ENCODE assay signal across 7 cellular contexts in the genomic region with DNA sequence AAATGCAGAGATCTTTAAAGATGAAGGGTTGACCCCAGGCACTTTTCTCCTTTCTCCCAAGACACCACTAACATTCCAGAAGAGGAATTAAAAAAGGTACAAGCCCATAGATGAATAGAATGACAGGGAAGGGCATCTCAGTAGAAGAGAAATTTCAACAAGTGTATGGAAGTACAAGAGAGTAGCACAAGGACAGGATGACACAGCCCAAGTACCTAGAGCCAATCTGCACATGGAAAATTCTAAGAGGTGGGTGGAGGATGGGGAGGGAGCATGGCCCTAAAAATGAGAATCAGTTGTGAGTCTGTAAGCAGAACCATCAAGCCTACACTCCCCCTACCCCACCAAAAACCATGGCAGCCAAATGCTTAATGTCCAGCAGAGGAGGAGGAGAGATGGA. TPM values are rescaled to one million over a fixed set of nuclear protein-coding genes. Genes with fewer than 3 reads are reported as not detected.
"Had no signal": no experiment of that assay in that cellular context is flagged by ENCODE, and none has a peak within 500 bp of the region (broad histone marks: within the 10 kb centered on the region; RNA-seq: fewer than 3 reads in every experiment).

No MANE protein-coding gene starts in this region.

- H3K27ac ChIP-seq: HL-60 had no signal

- DNase-seq: IMR-90 had no signal

- H3K4me3 ChIP-seq: K562 had no signal

- ATAC-seq: HepG2, K562 had no signal

RNA-seq across cellular contexts. Expression of gene LOXHD1, which starts 39.7 kb away (rescaled TPM):
- total RNA-seq: HepG2, HT-29, HT1080, IMR-90, K562 had no signal
- polyA plus RNA-seq: HepG2, IgD-negative memory B cell, IMR-90, K562 had no signal
